ENCODE assay signal across 2 cellular contexts in the genomic region with DNA sequence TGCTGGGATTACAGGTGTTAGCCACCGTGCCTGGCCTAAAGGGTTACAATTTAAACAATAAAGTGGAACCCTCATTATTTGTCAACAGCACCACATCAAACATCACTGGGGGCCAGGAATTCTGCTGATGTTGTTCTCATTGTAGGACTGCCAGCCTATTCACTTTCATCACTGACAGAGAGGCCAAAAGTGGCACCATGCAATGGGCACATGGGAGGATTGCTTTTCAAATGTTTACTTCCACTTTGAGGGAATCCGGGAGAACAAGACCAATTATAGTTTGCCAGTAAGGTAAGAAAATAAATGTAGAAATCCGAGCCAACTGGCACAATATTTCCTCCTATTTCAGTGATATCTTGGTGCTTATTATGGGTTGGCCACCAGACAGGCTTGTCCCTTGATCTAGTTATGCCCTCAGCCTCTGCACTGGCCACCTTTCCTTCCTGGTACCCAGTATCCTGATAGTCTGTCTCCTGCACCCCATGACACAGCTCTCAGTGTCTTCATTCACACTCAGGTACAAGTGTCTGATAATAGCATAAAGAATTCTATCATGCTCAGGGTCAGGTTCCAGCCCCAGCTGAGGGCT.
A peak's percentile ranks its signal among the peaks of the same experiment; 100 is the strongest.
TF ChIP-seq lines count a peak whose summit lies in the region.

No MANE protein-coding gene starts in this region.

TF ChIP-seq in liver, 16 proteins besides CTCF, POLR2A, EP300 and RAD21 (continued from another document):
- TF ChIP-seq, protein P1, sequence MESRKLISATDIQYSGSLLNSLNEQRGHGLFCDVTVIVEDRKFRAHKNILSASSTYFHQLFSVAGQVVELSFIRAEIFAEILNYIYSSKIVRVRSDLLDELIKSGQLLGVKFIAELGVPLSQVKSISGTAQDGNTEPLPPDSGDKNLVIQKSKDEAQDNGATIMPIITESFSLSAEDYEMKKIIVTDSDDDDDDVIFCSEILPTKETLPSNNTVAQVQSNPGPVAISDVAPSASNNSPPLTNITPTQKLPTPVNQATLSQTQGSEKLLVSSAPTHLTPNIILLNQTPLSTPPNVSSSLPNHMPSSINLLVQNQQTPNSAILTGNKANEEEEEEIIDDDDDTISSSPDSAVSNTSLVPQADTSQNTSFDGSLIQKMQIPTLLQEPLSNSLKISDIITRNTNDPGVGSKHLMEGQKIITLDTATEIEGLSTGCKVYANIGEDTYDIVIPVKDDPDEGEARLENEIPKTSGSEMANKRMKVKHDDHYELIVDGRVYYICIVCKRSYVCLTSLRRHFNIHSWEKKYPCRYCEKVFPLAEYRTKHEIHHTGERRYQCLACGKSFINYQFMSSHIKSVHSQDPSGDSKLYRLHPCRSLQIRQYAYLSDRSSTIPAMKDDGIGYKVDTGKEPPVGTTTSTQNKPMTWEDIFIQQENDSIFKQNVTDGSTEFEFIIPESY (IDR thresholded peaks at IDR 0.05) = no peak
- TF ChIP-seq JUND (IDR thresholded peaks at IDR 0.05) = peak in 1 of 2 donors; percentile 10
- TF ChIP-seq HNF4A (conservative IDR thresholded peaks at IDR 0.05) = peak; percentile 53 to 73
- TF ChIP-seq, protein P2, sequence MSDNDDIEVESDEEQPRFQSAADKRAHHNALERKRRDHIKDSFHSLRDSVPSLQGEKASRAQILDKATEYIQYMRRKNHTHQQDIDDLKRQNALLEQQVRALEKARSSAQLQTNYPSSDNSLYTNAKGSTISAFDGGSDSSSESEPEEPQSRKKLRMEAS (IDR thresholded peaks at IDR 0.05) = no peak
- TF ChIP-seq, protein P3, sequence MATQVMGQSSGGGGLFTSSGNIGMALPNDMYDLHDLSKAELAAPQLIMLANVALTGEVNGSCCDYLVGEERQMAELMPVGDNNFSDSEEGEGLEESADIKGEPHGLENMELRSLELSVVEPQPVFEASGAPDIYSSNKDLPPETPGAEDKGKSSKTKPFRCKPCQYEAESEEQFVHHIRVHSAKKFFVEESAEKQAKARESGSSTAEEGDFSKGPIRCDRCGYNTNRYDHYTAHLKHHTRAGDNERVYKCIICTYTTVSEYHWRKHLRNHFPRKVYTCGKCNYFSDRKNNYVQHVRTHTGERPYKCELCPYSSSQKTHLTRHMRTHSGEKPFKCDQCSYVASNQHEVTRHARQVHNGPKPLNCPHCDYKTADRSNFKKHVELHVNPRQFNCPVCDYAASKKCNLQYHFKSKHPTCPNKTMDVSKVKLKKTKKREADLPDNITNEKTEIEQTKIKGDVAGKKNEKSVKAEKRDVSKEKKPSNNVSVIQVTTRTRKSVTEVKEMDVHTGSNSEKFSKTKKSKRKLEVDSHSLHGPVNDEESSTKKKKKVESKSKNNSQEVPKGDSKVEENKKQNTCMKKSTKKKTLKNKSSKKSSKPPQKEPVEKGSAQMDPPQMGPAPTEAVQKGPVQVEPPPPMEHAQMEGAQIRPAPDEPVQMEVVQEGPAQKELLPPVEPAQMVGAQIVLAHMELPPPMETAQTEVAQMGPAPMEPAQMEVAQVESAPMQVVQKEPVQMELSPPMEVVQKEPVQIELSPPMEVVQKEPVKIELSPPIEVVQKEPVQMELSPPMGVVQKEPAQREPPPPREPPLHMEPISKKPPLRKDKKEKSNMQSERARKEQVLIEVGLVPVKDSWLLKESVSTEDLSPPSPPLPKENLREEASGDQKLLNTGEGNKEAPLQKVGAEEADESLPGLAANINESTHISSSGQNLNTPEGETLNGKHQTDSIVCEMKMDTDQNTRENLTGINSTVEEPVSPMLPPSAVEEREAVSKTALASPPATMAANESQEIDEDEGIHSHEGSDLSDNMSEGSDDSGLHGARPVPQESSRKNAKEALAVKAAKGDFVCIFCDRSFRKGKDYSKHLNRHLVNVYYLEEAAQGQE (IDR thresholded peaks at IDR 0.05) = no peak
- peak; percentile 49 to 72 for TF ChIP-seq RXRA (IDR thresholded peaks at IDR 0.05)

TF ChIP-seq in HepG2, 621 proteins besides CTCF, POLR2A, EP300 and RAD21 (continued from another document):
- TF ChIP-seq, protein P4, sequence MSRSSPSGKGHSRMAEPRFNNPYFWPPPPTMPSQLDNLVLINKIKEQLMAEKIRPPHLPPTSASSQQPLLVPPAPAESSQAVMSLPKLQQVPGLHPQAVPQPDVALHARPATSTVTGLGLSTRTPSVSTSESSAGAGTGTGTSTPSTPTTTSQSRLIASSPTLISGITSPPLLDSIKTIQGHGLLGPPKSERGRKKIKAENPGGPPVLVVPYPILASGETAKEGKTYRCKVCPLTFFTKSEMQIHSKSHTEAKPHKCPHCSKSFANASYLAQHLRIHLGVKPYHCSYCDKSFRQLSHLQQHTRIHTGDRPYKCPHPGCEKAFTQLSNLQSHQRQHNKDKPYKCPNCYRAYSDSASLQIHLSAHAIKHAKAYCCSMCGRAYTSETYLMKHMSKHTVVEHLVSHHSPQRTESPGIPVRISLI (CRISPR knock-in tag; IDR thresholded peaks at IDR 0.05; ENCODE audit: borderline replicate concordance) = no peak
- TF ChIP-seq MEIS2 (CRISPR knock-in tag; IDR thresholded peaks at IDR 0.05) (no peak), ZFP36L1 (CRISPR knock-in tag; IDR thresholded peaks at IDR 0.05) (no peak), SNRNP70 (IDR thresholded peaks at IDR 0.05; ENCODE audit: low read depth, low read length) (no peak)
